12 cellular contexts compared by ENCODE assay signal in genomic region chr6:64266351-64266821, GRCh38.
A peak's percentile ranks its signal among the peaks of the same experiment; 100 is the strongest.
DNase-seq lines count a peak whose midpoint lies in the region; ATAC-seq and TF ChIP-seq lines count a peak whose summit lies in the region.
"Had no signal": no experiment of that assay in that cellular context is flagged by ENCODE, and none has a peak within 500 bp of the region (broad histone marks: within the 10 kb centered on the region; RNA-seq: fewer than 3 reads in every experiment).

No MANE protein-coding gene starts in this region.

- DNase-seq in A172 (ENCODE audit: low spot score): peak; percentile 2
- DNase-seq in activated CD8-positive, alpha-beta T cell treated with anti-CD3 and anti-CD28 coated beads for 36 hours: no peak
- no peak for DNase-seq in endodermal cell
- DNase-seq in trophoblast cell: no peak
- no peak for DNase-seq in activated naive CD4-positive, alpha-beta T cell (lab: John Stamatoyannopoulos, UW)
- DNase-seq: NCI-H2029 treated with DMSO at 0.1 percent for 48 hours had no signal

- no peak overlapping the region for H2BK5ac ChIP-seq in trophoblast cell (ENCODE audit: low read depth, low read length, poor library complexity)

- H3K4me3 ChIP-seq in endodermal cell (ENCODE audit: low read length) (no peak overlapping the region), trophoblast cell (ENCODE audit: low read depth, low read length) (no peak overlapping the region)
- H3K4me3 ChIP-seq: A549, SJSA1 had no signal

- 80 to 87% methylated on average over 1 to 2 of the region's 2 CpGs for WGBS in endodermal cell (ENCODE audit: insufficient coverage in 1 of 2, insufficient read length in 1 of 2), 2 experiments
- WGBS in trophoblast cell (ENCODE audit: extremely low coverage, insufficient coverage, insufficient read length): no CpG with 5 or more reads among the region's 2 CpGs

- no peak overlapping the region for H2AK5ac ChIP-seq in trophoblast cell (ENCODE audit: low read length)

- no peak overlapping the region for H4K12ac ChIP-seq in trophoblast cell (ENCODE audit: low read depth, low read length)

- peaks cover 5% of the 10 kb centered on the region for H3K9me3 Mint-ChIP-seq in activated CD8-positive, alpha-beta T cell treated with anti-CD3 and anti-CD28 coated beads for 36 hours
- H3K9me3 Mint-ChIP-seq in endodermal cell: no peaks in the 10 kb centered on the region
- H3K9me3 Mint-ChIP-seq: neural crest cell had no signal

- peak; percentile 65 for ATAC-seq in GM19324 (IDR thresholded peaks at IDR 0.05; ENCODE audit: low FRiP score, unreplicated experiment)
- ATAC-seq in HG02759 (IDR thresholded peaks at IDR 0.05; ENCODE audit: unreplicated experiment): peak; percentile 91
- ATAC-seq in HG03469 (IDR thresholded peaks at IDR 0.05; ENCODE audit: unreplicated experiment): peak; percentile 73
- ATAC-seq in activated CD8-positive, alpha-beta T cell treated with anti-CD3 and anti-CD28 coated beads for 36 hours: no peak
- ATAC-seq: A549 had no signal

- no peak overlapping the region for H3K27ac Mint-ChIP-seq in activated CD8-positive, alpha-beta T cell treated with anti-CD3 and anti-CD28 coated beads for 36 hours
- H3K27ac Mint-ChIP-seq in endodermal cell: no peak overlapping the region

- no peak overlapping the region for H3K23ac ChIP-seq in trophoblast cell (ENCODE audit: low read length)

- intact Hi-C loops in activated CD8-positive, alpha-beta T cell treated with anti-CD3 and anti-CD28 coated beads for 36 hours (cut with micrococcal nuclease): no loop called here

- H3K4me1 Mint-ChIP-seq in activated CD8-positive, alpha-beta T cell treated with anti-CD3 and anti-CD28 coated beads for 36 hours (ENCODE audit: low read depth): no peaks in the 10 kb centered on the region
- peaks cover 13% of the 10 kb centered on the region for H3K4me1 Mint-ChIP-seq in endodermal cell
- H3K4me1 Mint-ChIP-seq: neural crest cell had no signal

- H3K27me3 ChIP-seq in endodermal cell (ENCODE audit: control insufficient read depth, insufficient read depth, low read length, poor library complexity, severe bottlenecking): no peaks in the 10 kb centered on the region
- H3K27me3 ChIP-seq in trophoblast cell (ENCODE audit: insufficient read depth, low read length): no peaks in the 10 kb centered on the region
- H3K27me3 ChIP-seq: SJSA1 had no signal

- no peaks in the 10 kb centered on the region for H3K27me3 Mint-ChIP-seq in activated CD8-positive, alpha-beta T cell treated with anti-CD3 and anti-CD28 coated beads for 36 hours
- no peaks in the 10 kb centered on the region for H3K27me3 Mint-ChIP-seq in endodermal cell (ENCODE audit: insufficient read depth)

- H4K8ac ChIP-seq in trophoblast cell (ENCODE audit: low read depth, low read length): no peak overlapping the region

- no peak overlapping the region for H3K4me3 Mint-ChIP-seq in activated CD8-positive, alpha-beta T cell treated with anti-CD3 and anti-CD28 coated beads for 36 hours
- H3K4me3 Mint-ChIP-seq in endodermal cell: no peak overlapping the region
- H3K4me3 Mint-ChIP-seq: neural crest cell had no signal

- CTCF ChIA-PET in activated CD8-positive, alpha-beta T cell treated with anti-CD3 and anti-CD28 coated beads for 36 hours (lab: Charles Lee): interaction anchor here (1.3 kb wide), 1 partner anchor 9 kb away, joined by 4 read pairs; no protein-coding TSS in a partner anchor

- H3K4me1 ChIP-seq in endodermal cell (ENCODE audit: control insufficient read depth, insufficient read depth, low read length) (no peaks in the 10 kb centered on the region), trophoblast cell (ENCODE audit: control insufficient read depth in 1 of 2, insufficient read depth in 2 of 2, low read length in 2 of 2) (no peaks in the 10 kb centered on the region)
- H3K4me1 ChIP-seq: A549 had no signal

- H3K79me1 ChIP-seq in trophoblast cell (ENCODE audit: low read length): no peaks in the 10 kb centered on the region

- H4K91ac ChIP-seq in trophoblast cell (ENCODE audit: low read depth, low read length): no peak overlapping the region

- no peak overlapping the region for H3K4ac ChIP-seq in trophoblast cell (ENCODE audit: low read depth, low read length)

- POLR2A ChIA-PET in activated CD8-positive, alpha-beta T cell treated with anti-CD3 and anti-CD28 coated beads for 36 hours (lab: Charles Lee): interaction anchor here (0.6 kb wide), 1 partner anchor 1343 kb away, joined by 3 read pairs; no protein-coding TSS in a partner anchor

- H3K9ac ChIP-seq in endodermal cell (ENCODE audit: extremely low read depth, low read length, poor library complexity, severe bottlenecking): no peak overlapping the region
- no peak overlapping the region for H3K9ac ChIP-seq in trophoblast cell (ENCODE audit: low read length)

- H3K79me2 ChIP-seq in trophoblast cell (ENCODE audit: control insufficient read depth, insufficient read depth, low read length, poor library complexity): no peaks in the 10 kb centered on the region

- no peak for TF ChIP-seq CTCF in activated CD8-positive, alpha-beta T cell treated with anti-CD3 and anti-CD28 coated beads for 36 hours (IDR thresholded peaks at IDR 0.05)
- no peak for TF ChIP-seq CTCF in endodermal cell (conservative IDR thresholded peaks at IDR 0.05)

- H2AFZ ChIP-seq in trophoblast cell (ENCODE audit: insufficient read depth, low read length, poor library complexity): no peak overlapping the region

- H3K4me2 ChIP-seq in trophoblast cell (ENCODE audit: low read length): no peak overlapping the region
- H3K4me2 ChIP-seq: A549 had no signal

- H3K36me3 ChIP-seq in endodermal cell (ENCODE audit: control insufficient read depth, insufficient read depth, low read length) (no peaks in the 10 kb centered on the region), trophoblast cell (ENCODE audit: control insufficient read depth in 1 of 2, insufficient read depth in 2 of 2, low read length in 2 of 2) (no peaks in the 10 kb centered on the region)
- H3K36me3 ChIP-seq: SJSA1 had no signal

- H3K27ac ChIP-seq in endodermal cell (ENCODE audit: low read depth, low read length) (no peak overlapping the region), trophoblast cell (ENCODE audit: low read depth, low read length) (no peak overlapping the region)
- H3K27ac ChIP-seq: A549, SJSA1 had no signal

- no peak overlapping the region for H2BK12ac ChIP-seq in trophoblast cell (ENCODE audit: low read length)

- no peaks in the 10 kb centered on the region for H3K36me3 Mint-ChIP-seq in activated CD8-positive, alpha-beta T cell treated with anti-CD3 and anti-CD28 coated beads for 36 hours (ENCODE audit: low read depth)
- no peaks in the 10 kb centered on the region for H3K36me3 Mint-ChIP-seq in endodermal cell (ENCODE audit: low read depth)

- no peak overlapping the region for H3K18ac ChIP-seq in trophoblast cell (ENCODE audit: low read length)

- H3K9me3 ChIP-seq in endodermal cell (ENCODE audit: control insufficient read depth, low read length): no peaks in the 10 kb centered on the region
- H3K9me3 ChIP-seq in trophoblast cell (ENCODE audit: insufficient read depth, low read depth, low read length): no peaks in the 10 kb centered on the region
- H3K9me3 ChIP-seq: A549, SJSA1 had no signal

- no peak overlapping the region for H3K14ac ChIP-seq in trophoblast cell (ENCODE audit: low read length)

- no peak overlapping the region for H2BK120ac ChIP-seq in trophoblast cell (ENCODE audit: insufficient read depth, low read length, poor library complexity)
